Comparison of ENCODE assay signal across 1 cellular context in genomic region chr15:74680461-74680860, GRCh38.
TF ChIP-seq lines count a peak whose summit lies in the region.

No MANE protein-coding gene starts in this region.

TF ChIP-seq in IMR-90, 13 proteins besides CTCF, POLR2A, EP300 and RAD21:
- no peak for TF ChIP-seq CEBPB (IDR thresholded peaks at IDR 0.05; ENCODE audit: low read depth, low read length)
- TF ChIP-seq ELK1 (IDR thresholded peaks at IDR 0.05; ENCODE audit: borderline replicate concordance, low read depth, low read length) = no peak
- no peak for TF ChIP-seq BHLHE40 (IDR thresholded peaks at IDR 0.05; ENCODE audit: low read depth, low read length)
- TF ChIP-seq MXI1 (IDR thresholded peaks at IDR 0.05; ENCODE audit: borderline replicate concordance, low read depth, low read length) = no peak
- TF ChIP-seq FOS (IDR thresholded peaks at IDR 0.05; ENCODE audit: low read depth, low read length) = no peak
- TF ChIP-seq MAZ (IDR thresholded peaks at IDR 0.05; ENCODE audit: borderline replicate concordance, low read depth, low read length) = no peak
- TF ChIP-seq SMC3 (IDR thresholded peaks at IDR 0.05; ENCODE audit: low read depth, low read length) = no peak
- TF ChIP-seq NFE2L2 (IDR thresholded peaks at IDR 0.05; ENCODE audit: low read depth, low read length) = no peak
- TF ChIP-seq USF2 (IDR thresholded peaks at IDR 0.05; ENCODE audit: low read depth, low read length) = no peak
- TF ChIP-seq CHD1 (IDR thresholded peaks at IDR 0.05; ENCODE audit: low read depth, low read length) = no peak
- TF ChIP-seq RFX5 (IDR thresholded peaks at IDR 0.05; ENCODE audit: low read depth, low read length) = no peak
- TF ChIP-seq RCOR1 (IDR thresholded peaks at IDR 0.05; ENCODE audit: insufficient replicate concordance, low read length) = no peak
- no peak for TF ChIP-seq MAFK (IDR thresholded peaks at IDR 0.05; ENCODE audit: low read depth, low read length)
